8 cellular contexts compared by ENCODE assay signal in genomic region chr6:146913842-146914562, GRCh38.
DNase-seq lines count a peak whose midpoint lies in the region; ATAC-seq and TF ChIP-seq lines count a peak whose summit lies in the region.

No MANE protein-coding gene starts in this region.

- no peaks in the 10 kb centered on the region for H3K27me3 ChIP-seq in iPS-18a (ENCODE audit: control insufficient read depth, insufficient read depth, low read length)
- H3K27me3 ChIP-seq in gastrocnemius medialis: no peaks in the 10 kb centered on the region

- POLR2A ChIA-PET in OCI-LY7 (lab: Charles Lee): no interaction called here

- DNase-seq in G401 (ENCODE audit: low spot score): peak; percentile 78
- DNase-seq in NCI-H460 (ENCODE audit: extremely low read depth, low read depth): peak; percentile 85
- DNase-seq in T47D (ENCODE audit: low read depth in 1 of 2, low spot score in 1 of 2): peak; percentile 4 to 29
- peak; percentile 12 to 23 for DNase-seq in gastrocnemius medialis
- no peak for DNase-seq in OCI-LY7 (ENCODE audit: low spot score)

- H3K36me3 ChIP-seq in iPS-18a (ENCODE audit: control insufficient read depth, low read depth, low read length) (no peaks in the 10 kb centered on the region), gastrocnemius medialis (no peaks in the 10 kb centered on the region), OCI-LY7 (ENCODE audit: insufficient read depth, low read length) (no peaks in the 10 kb centered on the region)

- H3K4me1 ChIP-seq in iPS-18a (ENCODE audit: control insufficient read depth, low read depth, low read length): peaks cover 17% of the 10 kb centered on the region
- peaks cover 10 to 15% of the 10 kb centered on the region in 2 donors for H3K4me1 ChIP-seq in gastrocnemius medialis
- no peaks in the 10 kb centered on the region for H3K4me1 ChIP-seq in OCI-LY7 (ENCODE audit: insufficient read depth, low read length, poor library complexity, severe bottlenecking)

- TF ChIP-seq POLR2A in gastrocnemius medialis (IDR thresholded peaks at IDR 0.05): no peak

- H3K4me3 ChIP-seq in iPS-18a (ENCODE audit: low read length) (no peak overlapping the region), gastrocnemius medialis (peak overlapping the region; percentile 1 to 33 (median 30)), OCI-LY7 (ENCODE audit: low read depth, low read length, poor library complexity, severe bottlenecking) (no peak overlapping the region)

- H3K4me2 ChIP-seq in OCI-LY7 (ENCODE audit: low read length): no peak overlapping the region

- H2AFZ ChIP-seq in OCI-LY7 (ENCODE audit: low read length): no peak overlapping the region

- H3K9me3 ChIP-seq in iPS-18a (ENCODE audit: control insufficient read depth, low read depth, low read length) (no peaks in the 10 kb centered on the region), gastrocnemius medialis (no peaks in the 10 kb centered on the region), OCI-LY7 (ENCODE audit: low read length) (no peaks in the 10 kb centered on the region)

- ATAC-seq in gastrocnemius medialis: peak; percentile 36 to 60
- ATAC-seq in GM21619 (IDR thresholded peaks at IDR 0.05; ENCODE audit: unreplicated experiment): no peak
- no peak for ATAC-seq in GM18873 (IDR thresholded peaks at IDR 0.05; ENCODE audit: low FRiP score, unreplicated experiment)

- in situ Hi-C loops in G401 (cut with HindIII; ENCODE audit: low sequenced_read_pairs): loop anchor here (25.0 kb wide), 1 partner anchor 298 kb away; the partner anchor contains the start of gene STXBP5
- in situ Hi-C loops in T47D (cut with HindIII; ENCODE audit: low pct_unique_long_range_greater_than_20kb, low sequenced_read_pairs): no loop called here
- in situ Hi-C loops in gastrocnemius medialis (cut with MboI; ENCODE audit: low sequenced_read_pairs in 4 of 4): no loop called here

- no peaks in the 10 kb centered on the region for H3K9me2 ChIP-seq in OCI-LY7 (ENCODE audit: insufficient read depth, low read length)

- no peaks in the 10 kb centered on the region for H3K79me2 ChIP-seq in OCI-LY7 (ENCODE audit: insufficient read depth, low read depth, low read length)

- H3K27ac ChIP-seq in iPS-18a (ENCODE audit: low read length) (peak overlapping the region; percentile 24), gastrocnemius medialis (peak overlapping the region in 2 of 4 donors; percentile 15 to 18), OCI-LY7 (ENCODE audit: low read depth, low read length, poor library complexity, severe bottlenecking) (no peak overlapping the region)

- no peaks in the 10 kb centered on the region for H4K20me1 ChIP-seq in OCI-LY7 (ENCODE audit: insufficient read depth, low read length)

- CTCF ChIA-PET in OCI-LY7 (lab: Charles Lee; ENCODE audit: unreplicated experiment): no interaction called here

- peak overlapping the region; percentile 18 for H3K9ac ChIP-seq in iPS-18a (ENCODE audit: low read length)

- TF ChIP-seq CTCF in gastrocnemius medialis (IDR thresholded peaks at IDR 0.05 in 4 of 5, conservative IDR thresholded peaks at IDR 0.05 in 1 of 5) (no peak), OCI-LY7 (conservative IDR thresholded peaks at IDR 0.05; ENCODE audit: low read length) (no peak)

- BruUV-seq in OCI-LY7 (replicated peaks; lab: Mats Ljungman, UMichigan): no TSS peak

- intact Hi-C loops in gastrocnemius medialis (cut with DNase I; ENCODE audit: low total_unique reads) (no loop called here), OCI-LY7 (cut with micrococcal nuclease; ENCODE audit: unreplicated experiment) (no loop called here)

Comparison
In these comparisons a context has a peak if more than half of its experiments do, and no peak if none do; other contexts are left out.
1. H3K4me3 ChIP-seq: peak in gastrocnemius medialis (4 of 4); none in iPS-18a (single experiment) and OCI-LY7 (single experiment).
2. ATAC-seq: peak in gastrocnemius medialis (2 of 2); none in GM21619 (single experiment) and GM18873 (single experiment).